ENCODE assay signal across 9 cellular contexts in the genomic region with DNA sequence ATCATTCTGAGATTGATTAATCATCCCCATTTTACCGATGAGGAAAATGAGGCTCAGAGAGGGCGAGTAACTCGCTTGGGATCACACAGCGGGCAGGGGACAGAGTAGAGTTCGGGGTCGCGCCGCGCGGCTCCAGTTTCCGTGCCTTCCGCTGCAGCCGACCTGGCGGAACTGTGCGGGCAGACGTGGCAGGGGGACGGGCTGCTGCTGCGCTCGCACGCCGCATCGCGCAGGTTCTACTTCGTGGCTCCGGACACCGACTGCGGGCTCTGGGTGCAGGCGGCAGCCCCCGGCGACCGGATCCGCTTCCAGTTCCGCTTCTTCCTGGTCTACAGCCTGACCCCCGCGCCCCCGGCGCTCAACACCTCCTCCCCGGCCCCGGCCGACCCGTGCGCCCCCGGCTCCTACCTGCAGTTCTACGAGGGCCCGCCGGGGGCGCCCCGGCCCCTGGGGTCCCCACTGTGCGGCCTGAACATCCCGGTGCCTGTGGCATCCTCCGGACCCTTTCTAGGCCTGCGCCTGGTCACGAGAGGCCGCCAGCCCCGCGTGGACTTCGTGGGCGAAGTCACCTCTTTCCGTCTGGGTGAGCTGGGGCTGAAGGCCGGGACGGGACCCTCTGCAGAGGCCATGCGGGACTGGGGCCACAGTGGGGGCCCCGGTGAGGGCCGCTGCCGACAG. TPM values are rescaled to one million over a fixed set of nuclear protein-coding genes. Genes with fewer than 3 reads are reported as not detected.
DNase-seq lines count a peak whose midpoint lies in the region; ATAC-seq and TF ChIP-seq lines count a peak whose summit lies in the region.
"Had no signal": no experiment of that assay in that cellular context is flagged by ENCODE, and none has a peak within 500 bp of the region (broad histone marks: within the 10 kb centered on the region; RNA-seq: fewer than 3 reads in every experiment).

No MANE protein-coding gene starts in this region.

- no peaks in the 10 kb centered on the region for H3K27me3 ChIP-seq in ovary

- CTCF ChIA-PET in activated CD4-positive, alpha-beta T cell treated with anti-CD3 and anti-CD28 coated beads for 36 hours (lab: Charles Lee), result interaction anchor here (1.7 kb wide), 1 partner anchor 30 kb away, joined by 7 read pairs; no protein-coding TSS in a partner anchor

- no peak overlapping the region for H3K27ac Mint-ChIP-seq in activated CD4-positive, alpha-beta T cell treated with anti-CD3 and anti-CD28 coated beads for 36 hours

- H3K9me3 Mint-ChIP-seq in activated CD4-positive, alpha-beta T cell treated with anti-CD3 and anti-CD28 coated beads for 36 hours (ENCODE audit: low read depth), result no peaks in the 10 kb centered on the region

- H3K9me3 ChIP-seq in ovary, result no peaks in the 10 kb centered on the region

- POLR2A ChIA-PET in activated CD4-positive, alpha-beta T cell treated with anti-CD3 and anti-CD28 coated beads for 36 hours (lab: Charles Lee), result interaction anchor here (0.6 kb wide), 1 partner anchor 226 kb away, joined by 3 read pairs; no protein-coding TSS in a partner anchor

- DNase-seq in activated CD4-positive, alpha-beta T cell treated with anti-CD3 and anti-CD28 coated beads for 36 hours, result peak; percentile 56
- DNase-seq in activated CD4-positive, alpha-beta T cell treated with anti-CD3 and anti-CD28 coated beads for 1 hour, result no peak
- DNase-seq in activated CD8-positive, alpha-beta memory T cell treated with anti-CD3 and anti-CD28 coated beads for 24 hours, result peak; percentile 74
- no peak for DNase-seq in fibroblast of the aortic adventitia (ENCODE audit: low read depth)
- peak in 1 of 5 donors; percentile 45 for DNase-seq in ovary
- DNase-seq in AG08395 (ENCODE audit: low spot score), result no peak
- no peak for DNase-seq in left lobe of liver (ENCODE audit: low spot score)
- no peak for DNase-seq in SW480 (ENCODE audit: low spot score)

- TF ChIP-seq POLR2A in ovary (IDR thresholded peaks at IDR 0.05), result no peak

- H3K36me3 Mint-ChIP-seq in activated CD4-positive, alpha-beta T cell treated with anti-CD3 and anti-CD28 coated beads for 36 hours (ENCODE audit: low read depth), result no peaks in the 10 kb centered on the region

- intact Hi-C loops in activated CD4-positive, alpha-beta T cell treated with anti-CD3 and anti-CD28 coated beads for 36 hours (cut with DNase I, micrococcal nuclease), result no loop called here
- intact Hi-C loops in ovary (cut with DNase I), result no loop called here

- peak overlapping the region; percentile 51 for H3K4me3 Mint-ChIP-seq in activated CD4-positive, alpha-beta T cell treated with anti-CD3 and anti-CD28 coated beads for 36 hours

- TF ChIP-seq EP300 in ovary (IDR thresholded peaks at IDR 0.05), result no peak

- H3K27me3 Mint-ChIP-seq in activated CD4-positive, alpha-beta T cell treated with anti-CD3 and anti-CD28 coated beads for 36 hours, result peaks cover 20% of the 10 kb centered on the region

- peak; percentile 54 for TF ChIP-seq CTCF in fibroblast of the aortic adventitia (IDR thresholded peaks at IDR 0.05; ENCODE audit: insufficient read depth, low read length)
- peak in 1 of 3 donors; percentile 48 for TF ChIP-seq CTCF in ovary (IDR thresholded peaks at IDR 0.05)

- H3K4me1 ChIP-seq in ovary (ENCODE audit: insufficient read depth), result no peaks in the 10 kb centered on the region

- peaks cover 6% of the 10 kb centered on the region for H3K4me1 Mint-ChIP-seq in activated CD4-positive, alpha-beta T cell treated with anti-CD3 and anti-CD28 coated beads for 36 hours

- H3K27ac ChIP-seq in ovary, result no peak overlapping the region

- peak; percentile 75 for ATAC-seq in activated CD4-positive, alpha-beta T cell treated with anti-CD3 and anti-CD28 coated beads for 36 hours
- ATAC-seq in left lobe of liver, result no peak

- H3K4me3 ChIP-seq in fibroblast of the aortic adventitia (ENCODE audit: low read depth, low read length), result peak overlapping the region; percentile 35
- H3K4me3 ChIP-seq in ovary, result peak overlapping the region; percentile 6

- H3K36me3 ChIP-seq in ovary, result no peaks in the 10 kb centered on the region

- WGBS in ovary, 3 donors, result 9 to 13% (median 9%) methylated on average over 52 to 65 of the region's 65 CpGs

RNA-seq across cellular contexts. Expression of a gene that starts 2.3 kb away (rescaled TPM):
- total RNA-seq in activated CD4-positive, alpha-beta T cell treated with anti-CD3 and anti-CD28 coated beads for 36 hours, result under 1 TPM in 1 of 2 experiments, not detected in 1; 0.11 TPM
- 0.08 and 0.09 TPM in 2 replicates for total RNA-seq in fibroblast of the aortic adventitia (ENCODE audit: low replicate concordance)
- under 1 TPM in 6 of 7 donors, not detected in 1; 0.07 to 0.48 (median 0.20) TPM for total RNA-seq in ovary
- polyA plus RNA-seq in ovary, result under 1 TPM in 1 of 2 donors, not detected in 1; 0.88 TPM
- not detected for total RNA-seq in left lobe of liver
- total RNA-seq: temporal lobe had no signal

RNA-seq across cellular contexts. Expression of a gene that starts 31.4 kb away (rescaled TPM):
- total RNA-seq in activated CD4-positive, alpha-beta T cell treated with anti-CD3 and anti-CD28 coated beads for 36 hours, result 10 to 100 TPM; 66.9 to 81.5 TPM
- total RNA-seq in fibroblast of the aortic adventitia (ENCODE audit: low replicate concordance) (57.9 and 131 TPM in 2 replicates), ovary (10 to 100 TPM; 40.4 to 87.1 (median 62.4) TPM), left lobe of liver (22.7 TPM)
- 10 to 100 TPM; 25.2 to 49.3 TPM for polyA plus RNA-seq in ovary

Comparison
In these comparisons a context has a peak if more than half of its experiments do, and no peak if none do; other contexts are left out.
1. DNase-seq: peak in activated CD4-positive, alpha-beta T cell treated with anti-CD3 and anti-CD28 coated beads for 36 hours (single experiment) and activated CD8-positive, alpha-beta memory T cell treated with anti-CD3 and anti-CD28 coated beads for 24 hours (single experiment); none in activated CD4-positive, alpha-beta T cell treated with anti-CD3 and anti-CD28 coated beads for 1 hour (single experiment), fibroblast of the aortic adventitia (single experiment), AG08395 (single experiment), left lobe of liver (single experiment) and SW480 (single experiment).